In the genomic region with DNA sequence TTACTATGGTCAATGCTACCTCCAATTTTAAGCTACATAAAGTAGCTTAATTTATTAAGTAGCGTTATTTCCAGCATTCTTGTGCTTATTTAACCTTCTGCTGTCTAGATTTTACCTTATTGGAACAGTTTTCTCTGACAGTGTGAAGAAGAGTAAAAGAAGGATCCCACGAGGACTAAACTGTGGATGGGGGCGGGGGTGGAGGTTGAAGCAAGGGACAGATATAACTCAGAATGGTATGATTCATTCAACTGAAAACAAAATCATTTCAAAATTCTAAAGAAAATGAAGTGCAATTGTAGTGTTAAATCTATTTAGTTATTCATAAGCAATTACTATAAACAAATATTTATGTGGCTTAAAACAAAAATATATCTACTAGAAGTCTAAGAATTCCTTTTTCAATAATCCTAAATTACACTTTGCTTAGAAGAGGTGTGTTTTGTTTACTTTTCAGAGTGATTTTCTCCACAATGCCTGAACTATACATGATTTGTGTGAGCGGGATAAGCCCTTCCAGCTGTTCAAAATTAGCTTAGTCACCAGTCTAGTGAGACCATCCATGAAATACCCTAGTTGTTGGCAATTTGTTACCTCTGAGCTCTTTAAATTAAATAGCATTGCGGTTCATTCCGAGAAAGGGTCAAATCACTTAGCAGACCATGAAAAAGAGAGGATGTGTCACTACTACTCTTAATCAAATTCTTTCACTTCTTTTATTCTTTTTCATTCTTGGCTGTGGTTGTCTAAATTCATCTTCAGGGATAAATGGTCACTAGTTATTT, we compare ENCODE assay signal across 22 cellular contexts. TPM values are rescaled to one million over a fixed set of nuclear protein-coding genes. Genes with fewer than 3 reads are reported as not detected.
DNase-seq lines count a peak whose midpoint lies in the region; ATAC-seq lines count a peak whose summit lies in the region.
"Had no signal": no experiment of that assay in that cellular context is flagged by ENCODE, and none has a peak within 500 bp of the region (broad histone marks: within the 10 kb centered on the region; RNA-seq: fewer than 3 reads in every experiment).

No MANE protein-coding gene starts in this region.

- ATAC-seq in stimulated activated effector memory CD8-positive, alpha-beta T cell treated with anti-CD3 and anti-CD28 coated beads, Interleukin-12 subunit alpha, Interleukin-12 subunit beta, amount 100 ng/mL, for 72 hours = peak; percentile 80
- no peak for ATAC-seq in GM18867 (IDR thresholded peaks at IDR 0.05; ENCODE audit: unreplicated experiment)
- ATAC-seq: gastrocnemius medialis, K562, left ventricle myocardium superior had no signal

- no peaks in the 10 kb centered on the region for H3K79me1 ChIP-seq in mesenchymal stem cell (replicated peaks; ENCODE audit: low read length, poor library complexity, severe bottlenecking)

- H3K4me3 Mint-ChIP-seq in stimulated activated effector memory CD8-positive, alpha-beta T cell treated with anti-CD3 and anti-CD28 coated beads, Interleukin-12 subunit alpha, Interleukin-12 subunit beta, amount 100 ng/mL, for 72 hours = no peak overlapping the region
- H3K4me3 Mint-ChIP-seq: dendritic cell treated with granulocyte-macrophage colony-stimulating factor and Interleukin-4, amounts not matched to agents 40 ng/mL and 50 ng/mL, for 4 days; H9; stimulated activated naive CD8-positive, alpha-beta T cell treated with anti-CD3 and anti-CD28 coated beads, Interleukin-15, Interleukin-2, amounts not matched to agents 100 ng/mL and 50 ng/mL, for 24 hours had no signal

- peak; percentile 13 to 22 for DNase-seq in stimulated activated CD4-positive, alpha-beta T cell treated with anti-CD3 and anti-CD28 coated beads, Interleukin-15, amount 100 ng/mL, for 48 hours (ENCODE audit: low read depth in 2 of 2)
- no peak for DNase-seq in stimulated activated CD4-positive, alpha-beta T cell treated with anti-CD3 and anti-CD28 coated beads, Interleukin-2, amount 100 ng/mL, for 48 hours
- peak; percentile 78 for DNase-seq in RPMI7951 (ENCODE audit: low read depth)
- peak; percentile 16 for DNase-seq in kidney tubule cell (ENCODE audit: low spot score)
- no peak for DNase-seq in stimulated activated effector memory CD8-positive, alpha-beta T cell treated with anti-CD3 and anti-CD28 coated beads, Interleukin-12 subunit alpha, Interleukin-12 subunit beta, amount 100 ng/mL, for 72 hours (ENCODE audit: low spot score in 2 of 2)
- no peak for DNase-seq in OCI-M2 (lab: John Stamatoyannopoulos, UW; ENCODE audit: unreplicated experiment)
- no peak for DNase-seq in mesenchymal stem cell
- DNase-seq: activated naive CD4-positive, alpha-beta T cell; AML-193; brain microvascular endothelial cell; gastrocnemius medialis; GDM1; H9; left ventricle myocardium superior; NCI-H1048; ovary; trophoblast cell had no signal

- no peak overlapping the region for H3K27ac Mint-ChIP-seq in stimulated activated effector memory CD8-positive, alpha-beta T cell treated with anti-CD3 and anti-CD28 coated beads, Interleukin-12 subunit alpha, Interleukin-12 subunit beta, amount 100 ng/mL, for 72 hours
- H3K27ac Mint-ChIP-seq: dendritic cell treated with granulocyte-macrophage colony-stimulating factor and Interleukin-4, amounts not matched to agents 40 ng/mL and 50 ng/mL, for 4 days; H9; stimulated activated naive CD8-positive, alpha-beta T cell treated with anti-CD3 and anti-CD28 coated beads, Interleukin-15, Interleukin-2, amounts not matched to agents 100 ng/mL and 50 ng/mL, for 24 hours had no signal

- no peak overlapping the region for H3K9ac ChIP-seq in mesenchymal stem cell (ENCODE audit: low read length)

- peaks cover 44% of the 10 kb centered on the region for H3K4me1 Mint-ChIP-seq in stimulated activated effector memory CD8-positive, alpha-beta T cell treated with anti-CD3 and anti-CD28 coated beads, Interleukin-12 subunit alpha, Interleukin-12 subunit beta, amount 100 ng/mL, for 72 hours

- 50% methylated on average over 3 of the region's 6 CpGs for WGBS in mesenchymal stem cell

- H3K36me3 Mint-ChIP-seq in stimulated activated effector memory CD8-positive, alpha-beta T cell treated with anti-CD3 and anti-CD28 coated beads, Interleukin-12 subunit alpha, Interleukin-12 subunit beta, amount 100 ng/mL, for 72 hours = no peaks in the 10 kb centered on the region

- no peaks in the 10 kb centered on the region for H3K36me3 ChIP-seq in mesenchymal stem cell (ENCODE audit: control insufficient read depth in 1 of 2, insufficient read depth in 2 of 2, low read depth in 1 of 2, low read length in 2 of 2)
- H3K36me3 ChIP-seq: brain microvascular endothelial cell, gastrocnemius medialis, ovary had no signal

- no peak overlapping the region for H4K8ac ChIP-seq in mesenchymal stem cell (ENCODE audit: low read length)

- H3K4me2 ChIP-seq in mesenchymal stem cell (ENCODE audit: low read length, poor library complexity, severe bottlenecking) = no peak overlapping the region

- H3K9me3 Mint-ChIP-seq in stimulated activated effector memory CD8-positive, alpha-beta T cell treated with anti-CD3 and anti-CD28 coated beads, Interleukin-12 subunit alpha, Interleukin-12 subunit beta, amount 100 ng/mL, for 72 hours = no peaks in the 10 kb centered on the region
- H3K9me3 Mint-ChIP-seq: dendritic cell treated with granulocyte-macrophage colony-stimulating factor and Interleukin-4, amounts not matched to agents 40 ng/mL and 50 ng/mL, for 4 days; H9; stimulated activated naive CD8-positive, alpha-beta T cell treated with anti-CD3 and anti-CD28 coated beads, Interleukin-15, Interleukin-2, amounts not matched to agents 100 ng/mL and 50 ng/mL, for 24 hours had no signal

- H3K18ac ChIP-seq in mesenchymal stem cell (ENCODE audit: low read depth in 1 of 2, low read length in 2 of 2) = no peak overlapping the region

- no peak overlapping the region for H3K27ac ChIP-seq in mesenchymal stem cell (ENCODE audit: low read length, poor library complexity, severe bottlenecking)
- H3K27ac ChIP-seq: brain microvascular endothelial cell, gastrocnemius medialis, ovary, skin epidermis had no signal

- H2BK5ac ChIP-seq in mesenchymal stem cell (ENCODE audit: low read depth, low read length, poor library complexity, severe bottlenecking) = no peak overlapping the region

- no peak overlapping the region for H2AFZ ChIP-seq in mesenchymal stem cell (ENCODE audit: low read depth, low read length)

- no peaks in the 10 kb centered on the region for H3K4me1 ChIP-seq in mesenchymal stem cell (ENCODE audit: control insufficient read depth, insufficient read depth, low read depth, low read length)
- H3K4me1 ChIP-seq: gastrocnemius medialis had no signal

- no peak overlapping the region for H2BK120ac ChIP-seq in mesenchymal stem cell (ENCODE audit: low read depth, low read length)

- no peak overlapping the region for H3K23ac ChIP-seq in mesenchymal stem cell (ENCODE audit: low read length in 2 of 2)

- no peak overlapping the region for H2BK12ac ChIP-seq in mesenchymal stem cell (ENCODE audit: low read length in 2 of 2)

- no peaks in the 10 kb centered on the region for H3K9me3 ChIP-seq in mesenchymal stem cell (ENCODE audit: control insufficient read depth, low read length)
- H3K9me3 ChIP-seq: gastrocnemius medialis, ovary had no signal

- no peak overlapping the region for H3K14ac ChIP-seq in mesenchymal stem cell (ENCODE audit: low read length in 2 of 2)

- no peak overlapping the region for H2AK5ac ChIP-seq in mesenchymal stem cell (ENCODE audit: low read length, severe bottlenecking)

- H4K91ac ChIP-seq in mesenchymal stem cell (ENCODE audit: low read length) = no peak overlapping the region

- H3K27me3 ChIP-seq in mesenchymal stem cell (ENCODE audit: control insufficient read depth in 1 of 2, insufficient read depth in 1 of 2, low read length in 2 of 2) = peaks cover 4 to 12% of the 10 kb centered on the region in 2 experiments
- H3K27me3 ChIP-seq: brain microvascular endothelial cell, ovary had no signal

- H3K4ac ChIP-seq in mesenchymal stem cell (ENCODE audit: low read depth in 1 of 2, low read length in 2 of 2) = no peak overlapping the region

- H3K4me3 ChIP-seq in mesenchymal stem cell (ENCODE audit: insufficient read depth in 1 of 2, low read depth in 1 of 2, low read length in 2 of 2) = no peak overlapping the region
- H3K4me3 ChIP-seq: gastrocnemius medialis, K562, ovary, skin epidermis had no signal

- H2BK15ac ChIP-seq in mesenchymal stem cell (ENCODE audit: low read depth, poor library complexity, severe bottlenecking) = no peak overlapping the region

RNA-seq across cellular contexts. Expression of a gene that starts 11.6 kb away (rescaled TPM):
- 0.84 and 1.7 TPM in 2 replicates for total RNA-seq in RPMI7951 (2014; rRNA removed; shearing (Covaris generic))
- polyA plus RNA-seq in mesenchymal stem cell (2013, experiment 1 of 2) = not detected
- 0.07 TPM for polyA plus RNA-seq in mesenchymal stem cell (2013, experiment 2 of 2)
- total RNA-seq: K562 had no signal
- polyA plus RNA-seq: K562 had no signal

Comparison
In these comparisons a context has a peak if more than half of its experiments do, and no peak if none do; other contexts are left out.
1. DNase-seq: peak in stimulated activated CD4-positive, alpha-beta T cell treated with anti-CD3 and anti-CD28 coated beads, Interleukin-15, amount 100 ng/mL, for 48 hours (2 of 2), RPMI7951 (single experiment) and kidney tubule cell (single experiment); none in stimulated activated CD4-positive, alpha-beta T cell treated with anti-CD3 and anti-CD28 coated beads, Interleukin-2, amount 100 ng/mL, for 48 hours (0 of 2), stimulated activated effector memory CD8-positive, alpha-beta T cell treated with anti-CD3 and anti-CD28 coated beads, Interleukin-12 subunit alpha, Interleukin-12 subunit beta, amount 100 ng/mL, for 72 hours (0 of 2), OCI-M2 (single experiment) and mesenchymal stem cell (single experiment).